Comparison of ENCODE assay signal across 1 cellular context in genomic region chr17:67366193-67367157, GRCh38.
TF ChIP-seq lines count a peak whose summit lies in the region.

Gene PSMD12 (minus strand): TSS chr17:67366577. CDS start chr17:67366519, 58 bp downstream.

TF ChIP-seq in GM12878, 131 proteins besides CTCF, POLR2A, EP300 and RAD21 (continued from another document and continues in another):
- TF ChIP-seq ZBTB40 (IDR thresholded peaks at IDR 0.05; ENCODE audit: borderline replicate concordance) (peak; percentile 73; the same call in 1 of the 2 replicates), IRF4 (IDR thresholded peaks at IDR 0.05; ENCODE audit: low read depth, low read length) (no peak), IRF5 (IDR thresholded peaks at IDR 0.05; ENCODE audit: borderline replicate concordance) (peak; percentile 97), ELK1 (IDR thresholded peaks at IDR 0.05; ENCODE audit: low read depth, low read length) (peak; percentile 97), CREM (IDR thresholded peaks at IDR 0.05; ENCODE audit: low read depth) (peak; percentile 69; the same call in 1 of the 2 replicates), KLF5 (IDR thresholded peaks at IDR 0.05; ENCODE audit: partially characterized antibody) (no peak), TARDBP (IDR thresholded peaks at IDR 0.05; ENCODE audit: borderline replicate concordance) (0 out of 2 replicates have a peak, but pooled peaks have one; percentile 50), RFX5 (IDR thresholded peaks at IDR 0.05; ENCODE audit: low read depth, low read length) (peak; percentile 52; the same call in 1 of the 2 replicates), TCF3 (IDR thresholded peaks at IDR 0.05; ENCODE audit: borderline replicate concordance, insufficient read depth, low read depth, low read length) (0 out of 2 replicates have a peak, but pooled peaks have one; percentile 39), ATF3 (IDR thresholded peaks at IDR 0.05; ENCODE audit: borderline replicate concordance, extremely low read depth, low read depth, low read length) (no peak), MTA3 (IDR thresholded peaks at IDR 0.05; ENCODE audit: borderline replicate concordance, low read length) (no peak), TBL1XR1 (IDR thresholded peaks at IDR 0.05; ENCODE audit: low read depth, low read length) (0 out of 2 replicates have a peak, but pooled peaks have one; percentile 24), MYB (IDR thresholded peaks at IDR 0.05; ENCODE audit: borderline replicate concordance, low read depth, low read length) (peak; percentile 96), CREB1 (IDR thresholded peaks at IDR 0.05; ENCODE audit: low read depth) (peak; percentile 73; the same call in 1 of the 2 replicates), NFYA (IDR thresholded peaks at IDR 0.05; ENCODE audit: borderline replicate concordance, low read depth, low read length) (no peak), TAF1 (IDR thresholded peaks at IDR 0.05; ENCODE audit: borderline replicate concordance, low read depth, low read length) (peak; percentile 93), DPF2 (IDR thresholded peaks at IDR 0.05) (0 out of 2 replicates have a peak, but pooled peaks have one; percentile 59), ASH2L (IDR thresholded peaks at IDR 0.05; ENCODE audit: borderline replicate concordance, low read depth) (peak; percentile 24; the same call in 1 of the 2 replicates), NRF1 (conservative IDR thresholded peaks at IDR 0.05; ENCODE audit: low read depth, low read length) (peak; percentile 49), ZZZ3 (IDR thresholded peaks at IDR 0.05; ENCODE audit: control insufficient read depth, insufficient read length, low read depth) (no peak), LARP7 (IDR thresholded peaks at IDR 0.05) (peak; percentile 75), YY1 (IDR thresholded peaks at IDR 0.05; ENCODE audit: low read depth, low read length) (peak; percentile 88), MXI1 (IDR thresholded peaks at IDR 0.05; ENCODE audit: low read depth, low read length) (peak; percentile 73; the same call in 1 of the 2 replicates), POU2F2 (IDR thresholded peaks at IDR 0.05; ENCODE audit: borderline replicate concordance, low read depth, low read length) (peak; percentile 76; the same call in 2 of the 3 replicates), SMAD5 (IDR thresholded peaks at IDR 0.05; ENCODE audit: low read depth) (peak; percentile 73), MAX (IDR thresholded peaks at IDR 0.05; ENCODE audit: low read depth, low read length) (peak; percentile 96), HCFC1 (IDR thresholded peaks at IDR 0.05; ENCODE audit: low read length) (peak; percentile 73), MYC (IDR thresholded peaks at IDR 0.05; ENCODE audit: insufficient read depth, insufficient read length, insufficient replicate concordance, low read length, severe bottlenecking) (peak; percentile 93), ZNF274 (IDR thresholded peaks at IDR 0.05; ENCODE audit: insufficient read depth, insufficient read length) (no peak), POLR2AphosphoS5 (IDR thresholded peaks at IDR 0.05; ENCODE audit: low read length) (peak; percentile 92), BHLHE40 (IDR thresholded peaks at IDR 0.05; ENCODE audit: borderline replicate concordance in 1 of 2, low read depth in 2 of 2, low read length in 1 of 2) (peak in 1 of 2 experiments; percentile 19; a peak in 1 of 4 replicates)
- TF ChIP-seq, protein P1, sequence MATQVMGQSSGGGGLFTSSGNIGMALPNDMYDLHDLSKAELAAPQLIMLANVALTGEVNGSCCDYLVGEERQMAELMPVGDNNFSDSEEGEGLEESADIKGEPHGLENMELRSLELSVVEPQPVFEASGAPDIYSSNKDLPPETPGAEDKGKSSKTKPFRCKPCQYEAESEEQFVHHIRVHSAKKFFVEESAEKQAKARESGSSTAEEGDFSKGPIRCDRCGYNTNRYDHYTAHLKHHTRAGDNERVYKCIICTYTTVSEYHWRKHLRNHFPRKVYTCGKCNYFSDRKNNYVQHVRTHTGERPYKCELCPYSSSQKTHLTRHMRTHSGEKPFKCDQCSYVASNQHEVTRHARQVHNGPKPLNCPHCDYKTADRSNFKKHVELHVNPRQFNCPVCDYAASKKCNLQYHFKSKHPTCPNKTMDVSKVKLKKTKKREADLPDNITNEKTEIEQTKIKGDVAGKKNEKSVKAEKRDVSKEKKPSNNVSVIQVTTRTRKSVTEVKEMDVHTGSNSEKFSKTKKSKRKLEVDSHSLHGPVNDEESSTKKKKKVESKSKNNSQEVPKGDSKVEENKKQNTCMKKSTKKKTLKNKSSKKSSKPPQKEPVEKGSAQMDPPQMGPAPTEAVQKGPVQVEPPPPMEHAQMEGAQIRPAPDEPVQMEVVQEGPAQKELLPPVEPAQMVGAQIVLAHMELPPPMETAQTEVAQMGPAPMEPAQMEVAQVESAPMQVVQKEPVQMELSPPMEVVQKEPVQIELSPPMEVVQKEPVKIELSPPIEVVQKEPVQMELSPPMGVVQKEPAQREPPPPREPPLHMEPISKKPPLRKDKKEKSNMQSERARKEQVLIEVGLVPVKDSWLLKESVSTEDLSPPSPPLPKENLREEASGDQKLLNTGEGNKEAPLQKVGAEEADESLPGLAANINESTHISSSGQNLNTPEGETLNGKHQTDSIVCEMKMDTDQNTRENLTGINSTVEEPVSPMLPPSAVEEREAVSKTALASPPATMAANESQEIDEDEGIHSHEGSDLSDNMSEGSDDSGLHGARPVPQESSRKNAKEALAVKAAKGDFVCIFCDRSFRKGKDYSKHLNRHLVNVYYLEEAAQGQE (IDR thresholded peaks at IDR 0.05; ENCODE audit: low read depth, low read length): 0 out of 2 replicates have a peak, but pooled peaks have one; percentile 16
- TF ChIP-seq, protein P2, sequence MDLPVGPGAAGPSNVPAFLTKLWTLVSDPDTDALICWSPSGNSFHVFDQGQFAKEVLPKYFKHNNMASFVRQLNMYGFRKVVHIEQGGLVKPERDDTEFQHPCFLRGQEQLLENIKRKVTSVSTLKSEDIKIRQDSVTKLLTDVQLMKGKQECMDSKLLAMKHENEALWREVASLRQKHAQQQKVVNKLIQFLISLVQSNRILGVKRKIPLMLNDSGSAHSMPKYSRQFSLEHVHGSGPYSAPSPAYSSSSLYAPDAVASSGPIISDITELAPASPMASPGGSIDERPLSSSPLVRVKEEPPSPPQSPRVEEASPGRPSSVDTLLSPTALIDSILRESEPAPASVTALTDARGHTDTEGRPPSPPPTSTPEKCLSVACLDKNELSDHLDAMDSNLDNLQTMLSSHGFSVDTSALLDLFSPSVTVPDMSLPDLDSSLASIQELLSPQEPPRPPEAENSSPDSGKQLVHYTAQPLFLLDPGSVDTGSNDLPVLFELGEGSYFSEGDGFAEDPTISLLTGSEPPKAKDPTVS (IDR thresholded peaks at IDR 0.05; ENCODE audit: low read depth, low read length): no peak
- TF ChIP-seq, protein P3, sequence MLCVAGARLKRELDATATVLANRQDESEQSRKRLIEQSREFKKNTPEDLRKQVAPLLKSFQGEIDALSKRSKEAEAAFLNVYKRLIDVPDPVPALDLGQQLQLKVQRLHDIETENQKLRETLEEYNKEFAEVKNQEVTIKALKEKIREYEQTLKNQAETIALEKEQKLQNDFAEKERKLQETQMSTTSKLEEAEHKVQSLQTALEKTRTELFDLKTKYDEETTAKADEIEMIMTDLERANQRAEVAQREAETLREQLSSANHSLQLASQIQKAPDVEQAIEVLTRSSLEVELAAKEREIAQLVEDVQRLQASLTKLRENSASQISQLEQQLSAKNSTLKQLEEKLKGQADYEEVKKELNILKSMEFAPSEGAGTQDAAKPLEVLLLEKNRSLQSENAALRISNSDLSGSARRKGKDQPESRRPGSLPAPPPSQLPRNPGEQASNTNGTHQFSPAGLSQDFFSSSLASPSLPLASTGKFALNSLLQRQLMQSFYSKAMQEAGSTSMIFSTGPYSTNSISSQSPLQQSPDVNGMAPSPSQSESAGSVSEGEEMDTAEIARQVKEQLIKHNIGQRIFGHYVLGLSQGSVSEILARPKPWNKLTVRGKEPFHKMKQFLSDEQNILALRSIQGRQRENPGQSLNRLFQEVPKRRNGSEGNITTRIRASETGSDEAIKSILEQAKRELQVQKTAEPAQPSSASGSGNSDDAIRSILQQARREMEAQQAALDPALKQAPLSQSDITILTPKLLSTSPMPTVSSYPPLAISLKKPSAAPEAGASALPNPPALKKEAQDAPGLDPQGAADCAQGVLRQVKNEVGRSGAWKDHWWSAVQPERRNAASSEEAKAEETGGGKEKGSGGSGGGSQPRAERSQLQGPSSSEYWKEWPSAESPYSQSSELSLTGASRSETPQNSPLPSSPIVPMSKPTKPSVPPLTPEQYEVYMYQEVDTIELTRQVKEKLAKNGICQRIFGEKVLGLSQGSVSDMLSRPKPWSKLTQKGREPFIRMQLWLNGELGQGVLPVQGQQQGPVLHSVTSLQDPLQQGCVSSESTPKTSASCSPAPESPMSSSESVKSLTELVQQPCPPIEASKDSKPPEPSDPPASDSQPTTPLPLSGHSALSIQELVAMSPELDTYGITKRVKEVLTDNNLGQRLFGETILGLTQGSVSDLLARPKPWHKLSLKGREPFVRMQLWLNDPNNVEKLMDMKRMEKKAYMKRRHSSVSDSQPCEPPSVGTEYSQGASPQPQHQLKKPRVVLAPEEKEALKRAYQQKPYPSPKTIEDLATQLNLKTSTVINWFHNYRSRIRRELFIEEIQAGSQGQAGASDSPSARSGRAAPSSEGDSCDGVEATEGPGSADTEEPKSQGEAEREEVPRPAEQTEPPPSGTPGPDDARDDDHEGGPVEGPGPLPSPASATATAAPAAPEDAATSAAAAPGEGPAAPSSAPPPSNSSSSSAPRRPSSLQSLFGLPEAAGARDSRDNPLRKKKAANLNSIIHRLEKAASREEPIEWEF (IDR thresholded peaks at IDR 0.05; ENCODE audit: insufficient replicate concordance, low read depth, low read length): no peak
- TF ChIP-seq, protein P4, sequence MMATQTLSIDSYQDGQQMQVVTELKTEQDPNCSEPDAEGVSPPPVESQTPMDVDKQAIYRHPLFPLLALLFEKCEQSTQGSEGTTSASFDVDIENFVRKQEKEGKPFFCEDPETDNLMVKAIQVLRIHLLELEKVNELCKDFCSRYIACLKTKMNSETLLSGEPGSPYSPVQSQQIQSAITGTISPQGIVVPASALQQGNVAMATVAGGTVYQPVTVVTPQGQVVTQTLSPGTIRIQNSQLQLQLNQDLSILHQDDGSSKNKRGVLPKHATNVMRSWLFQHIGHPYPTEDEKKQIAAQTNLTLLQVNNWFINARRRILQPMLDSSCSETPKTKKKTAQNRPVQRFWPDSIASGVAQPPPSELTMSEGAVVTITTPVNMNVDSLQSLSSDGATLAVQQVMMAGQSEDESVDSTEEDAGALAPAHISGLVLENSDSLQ (IDR thresholded peaks at IDR 0.05): peak; percentile 57; the same call in 1 of the 2 replicates
- TF ChIP-seq, protein P5, sequence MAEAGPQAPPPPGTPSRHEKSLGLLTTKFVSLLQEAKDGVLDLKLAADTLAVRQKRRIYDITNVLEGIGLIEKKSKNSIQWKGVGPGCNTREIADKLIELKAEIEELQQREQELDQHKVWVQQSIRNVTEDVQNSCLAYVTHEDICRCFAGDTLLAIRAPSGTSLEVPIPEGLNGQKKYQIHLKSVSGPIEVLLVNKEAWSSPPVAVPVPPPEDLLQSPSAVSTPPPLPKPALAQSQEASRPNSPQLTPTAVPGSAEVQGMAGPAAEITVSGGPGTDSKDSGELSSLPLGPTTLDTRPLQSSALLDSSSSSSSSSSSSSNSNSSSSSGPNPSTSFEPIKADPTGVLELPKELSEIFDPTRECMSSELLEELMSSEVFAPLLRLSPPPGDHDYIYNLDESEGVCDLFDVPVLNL (IDR thresholded peaks at IDR 0.05; ENCODE audit: low read depth, low read length): 0 out of 2 replicates have a peak, but pooled peaks have one; percentile 52
